8 cellular contexts compared by ENCODE assay signal in the genomic region with DNA sequence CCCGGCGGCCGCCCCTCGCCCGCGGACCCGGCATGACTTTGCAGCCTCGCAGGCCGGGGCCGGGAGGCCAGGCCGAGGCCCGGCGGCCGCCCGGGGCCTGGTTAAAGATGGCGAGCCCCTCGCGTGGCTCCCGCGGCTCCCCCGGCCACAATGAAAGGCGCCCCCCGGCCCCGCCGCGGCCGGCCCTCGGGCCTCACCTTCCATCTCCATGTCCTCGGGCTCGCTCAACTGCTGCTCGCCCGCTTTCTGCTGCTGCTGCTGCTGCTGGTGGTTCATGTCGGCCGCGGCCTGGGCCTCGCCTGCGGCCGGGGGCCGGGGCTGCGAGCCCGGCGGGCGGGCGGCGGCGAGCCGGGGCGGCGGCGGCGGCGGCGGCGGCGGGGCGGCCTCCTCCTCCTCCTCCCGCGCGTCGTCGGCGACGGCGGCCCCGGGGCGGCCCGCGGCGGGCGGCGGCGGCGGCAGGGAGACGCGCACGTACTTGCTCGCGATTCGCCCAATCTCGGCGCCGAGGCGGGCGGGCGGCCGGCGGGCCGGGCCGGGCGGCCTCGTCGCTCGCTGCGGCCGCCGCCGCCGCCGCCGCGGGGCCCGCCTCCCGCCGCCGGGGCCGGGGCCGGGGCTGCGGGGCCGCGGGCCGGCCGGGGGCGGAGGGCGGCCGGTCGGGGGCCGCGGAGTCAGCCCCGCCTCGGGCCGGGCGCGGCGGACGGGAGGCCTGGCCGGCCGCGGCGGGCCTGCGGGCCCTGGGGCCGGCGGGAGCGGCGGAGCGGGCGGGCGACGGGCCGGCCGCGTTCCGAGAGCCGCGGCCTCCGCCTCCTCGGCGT. TPM values are rescaled to one million over a fixed set of nuclear protein-coding genes. Genes with fewer than 3 reads are reported as not detected.
A peak's percentile ranks its signal among the peaks of the same experiment; 100 is the strongest.
DNase-seq lines count a peak whose midpoint lies in the region; ATAC-seq and TF ChIP-seq lines count a peak whose summit lies in the region.

No MANE protein-coding gene starts in this region.

- H3K36me3 Mint-ChIP-seq in activated CD4-positive, alpha-beta T cell treated with anti-CD3 and anti-CD28 coated beads for 36 hours (ENCODE audit: low read depth): peaks cover 12% of the 10 kb centered on the region
- H3K36me3 Mint-ChIP-seq in type B pancreatic cell: no peaks in the 10 kb centered on the region

- H3K36me3 ChIP-seq in HUES6 (ENCODE audit: control insufficient read depth, insufficient read depth, low read length) (no peaks in the 10 kb centered on the region), right lobe of liver (no peaks in the 10 kb centered on the region)

- TF ChIP-seq CTCF in right lobe of liver (IDR thresholded peaks at IDR 0.05) (no peak), type B pancreatic cell (conservative IDR thresholded peaks at IDR 0.05) (no peak)

- POLR2A ChIA-PET in activated CD4-positive, alpha-beta T cell treated with anti-CD3 and anti-CD28 coated beads for 36 hours (lab: Charles Lee): interaction anchor here (0.6 to 1.5 kb wide), 4 partner anchors 94 to 134 kb away, joined by 3 to 6 read pairs (median 4); a partner anchor contains a TSS

- peaks cover 2% of the 10 kb centered on the region for H3K27me3 Mint-ChIP-seq in activated CD4-positive, alpha-beta T cell treated with anti-CD3 and anti-CD28 coated beads for 36 hours
- H3K27me3 Mint-ChIP-seq in type B pancreatic cell: peaks cover 16% of the 10 kb centered on the region

- no peak overlapping the region for H3K27ac Mint-ChIP-seq in activated CD4-positive, alpha-beta T cell treated with anti-CD3 and anti-CD28 coated beads for 36 hours
- H3K27ac Mint-ChIP-seq in type B pancreatic cell: no peak overlapping the region

- DNase-seq in activated CD4-positive, alpha-beta T cell treated with anti-CD3 and anti-CD28 coated beads for 36 hours: peak; percentile 26
- DNase-seq in activated CD4-positive, alpha-beta T cell treated with anti-CD3 and anti-CD28 coated beads for 48 hours: no peak
- DNase-seq in astrocyte of the hippocampus (ENCODE audit: low read depth, low spot score) (peak; percentile 66), right lobe of liver (peak in 1 of 3 donors; percentile 61), type B pancreatic cell (ENCODE audit: extremely low spot score, unreplicated experiment) (no peak), DMS114 treated with DMSO at 0.1 percent for 48 hours (lab: John Stamatoyannopoulos, UW; ENCODE audit: unreplicated experiment) (no peak)

- H3K9me3 ChIP-seq in HUES6 (ENCODE audit: control insufficient read depth, insufficient read depth, low read depth, low read length) (no peaks in the 10 kb centered on the region), right lobe of liver (no peaks in the 10 kb centered on the region)

- intact Hi-C loops in activated CD4-positive, alpha-beta T cell treated with anti-CD3 and anti-CD28 coated beads for 36 hours (cut with DNase I, micrococcal nuclease): loop anchor here (2.0 to 10.0 kb wide), 7 partner anchors 41 to 1982 kb away; a partner anchor contains a TSS
- intact Hi-C loops in right lobe of liver (cut with DNase I): no loop called here

- ATAC-seq in activated CD4-positive, alpha-beta T cell treated with anti-CD3 and anti-CD28 coated beads for 36 hours: no peak
- peak in 1 of 4 donors; percentile 3 for ATAC-seq in right lobe of liver
- no peak for ATAC-seq in HG03196 (IDR thresholded peaks at IDR 0.05; ENCODE audit: unreplicated experiment)

- peak overlapping the region; percentile 88 for H3K9ac ChIP-seq in HUES6 (ENCODE audit: low read length)

- H3K4me1 Mint-ChIP-seq in activated CD4-positive, alpha-beta T cell treated with anti-CD3 and anti-CD28 coated beads for 36 hours: peaks cover 41% of the 10 kb centered on the region
- peaks cover 48% of the 10 kb centered on the region for H3K4me1 Mint-ChIP-seq in type B pancreatic cell (ENCODE audit: unreplicated experiment)

- no peak for TF ChIP-seq POLR2A in right lobe of liver (IDR thresholded peaks at IDR 0.05)

- peak overlapping the region; percentile 61; the same call in 1 of the 2 replicates for H3K27ac ChIP-seq in HUES6 (ENCODE audit: low read depth, low read length)
- H3K27ac ChIP-seq in right lobe of liver: peak overlapping the region; percentile 40 to 75 (median 67)

- H3K4me1 ChIP-seq in HUES6 (ENCODE audit: control insufficient read depth, insufficient read depth, low read length) (peaks cover 55% of the 10 kb centered on the region), right lobe of liver (peaks cover 0 to 40% (median 21%) of the 10 kb centered on the region in 4 donors)

- H3K9me3 Mint-ChIP-seq in activated CD4-positive, alpha-beta T cell treated with anti-CD3 and anti-CD28 coated beads for 36 hours (ENCODE audit: low read depth): no peaks in the 10 kb centered on the region
- no peaks in the 10 kb centered on the region for H3K9me3 Mint-ChIP-seq in type B pancreatic cell

- no CpG with 5 or more reads among the region's 147 CpGs for WGBS in right lobe of liver (ENCODE audit: insufficient coverage, low coverage, low lambda C conversion rate, missing lambda C conversion rate)

- no peaks in the 10 kb centered on the region for H3K27me3 ChIP-seq in HUES6 (ENCODE audit: control insufficient read depth, insufficient read depth, low read length)
- no peaks in the 10 kb centered on the region for H3K27me3 ChIP-seq in right lobe of liver

- CTCF ChIA-PET in activated CD4-positive, alpha-beta T cell treated with anti-CD3 and anti-CD28 coated beads for 36 hours (lab: Charles Lee): interaction anchor here (0.6 to 1.6 kb wide), 4 partner anchors 9 to 128 kb away, joined by 3 to 5 read pairs (median 3); a partner anchor contains a TSS

- peak overlapping the region; percentile 95 for H3K4me3 Mint-ChIP-seq in activated CD4-positive, alpha-beta T cell treated with anti-CD3 and anti-CD28 coated beads for 36 hours
- H3K4me3 Mint-ChIP-seq in type B pancreatic cell: peak overlapping the region; percentile 61

- peak overlapping the region; percentile 78 for H3K4me3 ChIP-seq in HUES6 (ENCODE audit: low read depth, low read length)
- peak overlapping the region; percentile 68 to 82 (median 75) for H3K4me3 ChIP-seq in right lobe of liver

RNA-seq across cellular contexts. Expression of a gene that starts 0.5 kb away (rescaled TPM):
- 100 to 1,000 TPM; 165 to 198 TPM for total RNA-seq in activated CD4-positive, alpha-beta T cell treated with anti-CD3 and anti-CD28 coated beads for 36 hours
- total RNA-seq in right lobe of liver: 10 to 100 TPM; 46.8 to 55.8 (median 49.1) TPM
- total RNA-seq in type B pancreatic cell (ENCODE audit: low replicate concordance): 106 and 118 TPM in 2 replicates

Comparison
In these comparisons a context has a peak if more than half of its experiments do, and no peak if none do; other contexts are left out.
1. DNase-seq: peak in activated CD4-positive, alpha-beta T cell treated with anti-CD3 and anti-CD28 coated beads for 36 hours (single experiment) and astrocyte of the hippocampus (single experiment); none in activated CD4-positive, alpha-beta T cell treated with anti-CD3 and anti-CD28 coated beads for 48 hours (single experiment), type B pancreatic cell (single experiment) and DMS114 treated with DMSO at 0.1 percent for 48 hours (single experiment).
2. intact Hi-C loops: an anchor here in activated CD4-positive, alpha-beta T cell treated with anti-CD3 and anti-CD28 coated beads for 36 hours (2.0 to 10.0 kb wide); none called in right lobe of liver.